ENCODE assay signal across 8 cellular contexts in genomic region chr20:20743511-20744169, GRCh38. TPM values are rescaled to one million over a fixed set of nuclear protein-coding genes. Genes with fewer than 3 reads are reported as not detected.
DNase-seq lines count a peak whose midpoint lies in the region; ATAC-seq and TF ChIP-seq lines count a peak whose summit lies in the region.
"Had no signal": no experiment of that assay in that cellular context is flagged by ENCODE, and none has a peak within 500 bp of the region (broad histone marks: within the 10 kb centered on the region; RNA-seq: fewer than 3 reads in every experiment).

No MANE protein-coding gene starts in this region.

- H3K27ac ChIP-seq in esophagus muscularis mucosa (replicated peaks in 1 of 4) (peak overlapping the region; percentile 62 to 77 (median 68)), GM23248 (no peak overlapping the region)
- H3K27ac ChIP-seq: KMS-11 had no signal

- no peaks in the 10 kb centered on the region for H3K9me3 Mint-ChIP-seq in nephron

- TF ChIP-seq POLR2A in esophagus muscularis mucosa (IDR thresholded peaks at IDR 0.05; ENCODE audit: low read depth): no peak

- H3K9me2 ChIP-seq in GM23248 (ENCODE audit: insufficient read depth): no peaks in the 10 kb centered on the region

- H3K27me3 ChIP-seq in esophagus muscularis mucosa (no peaks in the 10 kb centered on the region), GM23248 (replicated peaks; ENCODE audit: insufficient read depth) (no peaks in the 10 kb centered on the region)

- WGBS in esophagus muscularis mucosa: 25% methylated on average over 15 of the region's 15 CpGs
- 10 to 12% methylated on average over 15 of the region's 15 CpGs for WGBS in GM23248 (ENCODE audit: low coverage in 1 of 2, low lambda C conversion rate in 2 of 2, missing lambda C conversion rate in 2 of 2), 2 experiments

- H3F3A ChIP-seq in GM23248 (ENCODE audit: insufficient read depth): no peaks in the 10 kb centered on the region

- peak; percentile 61 for ATAC-seq in HG02885 (IDR thresholded peaks at IDR 0.05; ENCODE audit: poor library complexity, unreplicated experiment)
- no peak for ATAC-seq in GM21529 (IDR thresholded peaks at IDR 0.05; ENCODE audit: unreplicated experiment)
- ATAC-seq in HG02973 (IDR thresholded peaks at IDR 0.05; ENCODE audit: unreplicated experiment): no peak

- H3K4me1 ChIP-seq in esophagus muscularis mucosa (peaks cover 37 to 46% (median 41%) of the 10 kb centered on the region in 4 donors), GM23248 (ENCODE audit: insufficient read depth) (no peaks in the 10 kb centered on the region)

- H3K4me1 Mint-ChIP-seq in nephron: peaks cover 40% of the 10 kb centered on the region

- H3K27ac Mint-ChIP-seq in nephron: peak overlapping the region; percentile 90 to 98 (median 94)

- DNase-seq in NCI-H82 treated with DMSO at 0.1 percent for 48 hours (lab: John Stamatoyannopoulos, UW; ENCODE audit: unreplicated experiment): peak; percentile 40
- no peak for DNase-seq in esophagus muscularis mucosa (ENCODE audit: extremely low spot score)
- no peak for DNase-seq in GM23248

- no peak overlapping the region for H3K9ac ChIP-seq in GM23248
- H3K9ac ChIP-seq: KMS-11 had no signal

- in situ Hi-C loops in GM23248 (cut with MboI): no loop called here

- H3K36me3 ChIP-seq in esophagus muscularis mucosa (no peaks in the 10 kb centered on the region), GM23248 (ENCODE audit: low read depth) (no peaks in the 10 kb centered on the region)

- H3K4me3 Mint-ChIP-seq in nephron: peak overlapping the region in 2 of 3 experiments; percentile 20 to 26

- no peaks in the 10 kb centered on the region for H3K36me3 Mint-ChIP-seq in nephron (ENCODE audit: low read depth)

- no peak for TF ChIP-seq CTCF in esophagus muscularis mucosa (IDR thresholded peaks at IDR 0.05)
- TF ChIP-seq CTCF in nephron (IDR thresholded peaks at IDR 0.05; ENCODE audit: unreplicated experiment in 3 of 3): no peak

- no peak overlapping the region for H2AFZ ChIP-seq in GM23248

- peaks cover 0 to 4% (median 0%) of the 10 kb centered on the region in 4 donors for H3K9me3 ChIP-seq in esophagus muscularis mucosa
- no peaks in the 10 kb centered on the region for H3K9me3 ChIP-seq in GM23248 (ENCODE audit: low read depth)

- TF ChIP-seq EP300 in esophagus muscularis mucosa (IDR thresholded peaks at IDR 0.05): peak; percentile 42

- H3K79me2 ChIP-seq in GM23248 (ENCODE audit: insufficient read depth): no peaks in the 10 kb centered on the region

- H3K4me3 ChIP-seq in esophagus muscularis mucosa (no peak overlapping the region), GM23248 (no peak overlapping the region)

- no peaks in the 10 kb centered on the region for H4K20me1 ChIP-seq in GM23248 (ENCODE audit: insufficient read depth)

- intact Hi-C loops in esophagus muscularis mucosa (cut with DNase I): no loop called here

- H3K27me3 Mint-ChIP-seq in nephron (ENCODE audit: low read depth): no peaks in the 10 kb centered on the region

- H3K4me2 ChIP-seq in GM23248 (ENCODE audit: unreplicated experiment): no peak overlapping the region
- H3K4me2 ChIP-seq: KMS-11 had no signal

RNA-seq across cellular contexts. Expression of gene RALGAPA2, which starts 31.2 kb away (rescaled TPM):
- 10 to 100 TPM; 20.1 to 27.7 (median 23.0) TPM for total RNA-seq in esophagus muscularis mucosa
- total RNA-seq in GM23248 (2014; rRNA removed; shearing (Covaris generic)): 2.6 and 3.8 TPM in 2 replicates
- 0.90 and 1.3 TPM in 2 replicates for polyA plus RNA-seq in GM23248 (2016; fragmentation: Nextera tagmentation; extraction: Ambion mirVana)
